1 cellular context compared by ENCODE assay signal in the genomic region with DNA sequence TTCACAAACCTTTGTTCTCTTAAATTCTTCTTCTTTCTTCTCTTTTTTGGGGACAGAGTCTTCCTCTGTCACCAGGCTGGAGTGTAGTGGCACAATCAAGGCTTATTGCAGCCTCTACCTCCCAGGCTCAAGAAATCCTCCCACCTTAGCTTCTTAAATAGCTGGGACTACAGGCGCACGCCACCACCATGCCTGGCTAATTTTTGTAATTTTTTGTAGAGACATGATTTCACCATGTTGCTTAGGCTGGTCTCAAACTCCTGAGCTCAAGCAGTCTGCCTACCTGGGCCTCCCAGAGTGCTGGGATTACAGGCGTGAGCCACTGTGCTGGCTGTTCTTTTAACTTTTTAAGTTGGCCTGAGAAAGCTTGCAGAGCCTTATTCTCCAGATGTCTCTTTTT.
TF ChIP-seq lines count a peak whose summit lies in the region.

No MANE protein-coding gene starts in this region.

TF ChIP-seq in GM23338, 12 proteins besides CTCF, POLR2A, EP300 and RAD21:
- TF ChIP-seq, protein P1, sequence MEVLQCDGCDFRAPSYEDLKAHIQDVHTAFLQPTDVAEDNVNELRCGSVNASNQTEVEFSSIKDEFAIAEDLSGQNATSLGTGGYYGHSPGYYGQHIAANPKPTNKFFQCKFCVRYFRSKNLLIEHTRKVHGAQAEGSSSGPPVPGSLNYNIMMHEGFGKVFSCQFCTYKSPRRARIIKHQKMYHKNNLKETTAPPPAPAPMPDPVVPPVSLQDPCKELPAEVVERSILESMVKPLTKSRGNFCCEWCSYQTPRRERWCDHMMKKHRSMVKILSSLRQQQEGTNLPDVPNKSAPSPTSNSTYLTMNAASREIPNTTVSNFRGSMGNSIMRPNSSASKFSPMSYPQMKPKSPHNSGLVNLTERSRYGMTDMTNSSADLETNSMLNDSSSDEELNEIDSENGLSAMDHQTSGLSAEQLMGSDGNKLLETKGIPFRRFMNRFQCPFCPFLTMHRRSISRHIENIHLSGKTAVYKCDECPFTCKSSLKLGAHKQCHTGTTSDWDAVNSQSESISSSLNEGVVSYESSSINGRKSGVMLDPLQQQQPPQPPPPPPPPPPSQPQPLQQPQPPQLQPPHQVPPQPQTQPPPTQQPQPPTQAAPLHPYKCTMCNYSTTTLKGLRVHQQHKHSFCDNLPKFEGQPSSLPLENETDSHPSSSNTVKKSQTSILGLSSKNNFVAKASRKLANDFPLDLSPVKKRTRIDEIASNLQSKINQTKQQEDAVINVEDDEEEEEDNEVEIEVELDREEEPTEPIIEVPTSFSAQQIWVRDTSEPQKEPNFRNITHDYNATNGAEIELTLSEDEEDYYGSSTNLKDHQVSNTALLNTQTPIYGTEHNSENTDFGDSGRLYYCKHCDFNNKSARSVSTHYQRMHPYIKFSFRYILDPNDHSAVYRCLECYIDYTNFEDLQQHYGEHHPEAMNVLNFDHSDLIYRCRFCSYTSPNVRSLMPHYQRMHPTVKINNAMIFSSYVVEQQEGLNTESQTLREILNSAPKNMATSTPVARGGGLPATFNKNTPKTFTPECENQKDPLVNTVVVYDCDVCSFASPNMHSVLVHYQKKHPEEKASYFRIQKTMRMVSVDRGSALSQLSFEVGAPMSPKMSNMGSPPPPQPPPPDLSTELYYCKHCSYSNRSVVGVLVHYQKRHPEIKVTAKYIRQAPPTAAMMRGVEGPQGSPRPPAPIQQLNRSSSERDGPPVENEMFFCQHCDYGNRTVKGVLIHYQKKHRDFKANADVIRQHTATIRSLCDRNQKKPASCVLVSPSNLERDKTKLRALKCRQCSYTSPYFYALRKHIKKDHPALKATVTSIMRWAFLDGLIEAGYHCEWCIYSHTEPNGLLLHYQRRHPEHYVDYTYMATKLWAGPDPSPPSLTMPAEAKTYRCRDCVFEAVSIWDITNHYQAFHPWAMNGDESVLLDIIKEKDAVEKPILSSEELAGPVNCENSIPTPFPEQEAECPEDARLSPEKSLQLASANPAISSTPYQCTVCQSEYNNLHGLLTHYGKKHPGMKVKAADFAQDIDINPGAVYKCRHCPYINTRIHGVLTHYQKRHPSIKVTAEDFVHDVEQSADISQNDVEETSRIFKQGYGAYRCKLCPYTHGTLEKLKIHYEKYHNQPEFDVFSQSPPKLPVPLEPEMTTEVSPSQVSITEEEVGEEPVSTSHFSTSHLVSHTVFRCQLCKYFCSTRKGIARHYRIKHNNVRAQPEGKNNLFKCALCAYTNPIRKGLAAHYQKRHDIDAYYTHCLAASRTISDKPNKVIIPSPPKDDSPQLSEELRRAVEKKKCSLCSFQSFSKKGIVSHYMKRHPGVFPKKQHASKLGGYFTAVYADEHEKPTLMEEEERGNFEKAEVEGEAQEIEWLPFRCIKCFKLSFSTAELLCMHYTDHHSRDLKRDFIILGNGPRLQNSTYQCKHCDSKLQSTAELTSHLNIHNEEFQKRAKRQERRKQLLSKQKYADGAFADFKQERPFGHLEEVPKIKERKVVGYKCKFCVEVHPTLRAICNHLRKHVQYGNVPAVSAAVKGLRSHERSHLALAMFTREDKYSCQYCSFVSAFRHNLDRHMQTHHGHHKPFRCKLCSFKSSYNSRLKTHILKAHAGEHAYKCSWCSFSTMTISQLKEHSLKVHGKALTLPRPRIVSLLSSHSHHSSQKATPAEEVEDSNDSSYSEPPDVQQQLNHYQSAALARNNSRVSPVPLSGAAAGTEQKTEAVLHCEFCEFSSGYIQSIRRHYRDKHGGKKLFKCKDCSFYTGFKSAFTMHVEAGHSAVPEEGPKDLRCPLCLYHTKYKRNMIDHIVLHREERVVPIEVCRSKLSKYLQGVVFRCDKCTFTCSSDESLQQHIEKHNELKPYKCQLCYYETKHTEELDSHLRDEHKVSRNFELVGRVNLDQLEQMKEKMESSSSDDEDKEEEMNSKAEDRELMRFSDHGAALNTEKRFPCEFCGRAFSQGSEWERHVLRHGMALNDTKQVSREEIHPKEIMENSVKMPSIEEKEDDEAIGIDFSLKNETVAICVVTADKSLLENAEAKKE (CRISPR knock-in tag; IDR thresholded peaks at IDR 0.05), result no peak
- TF ChIP-seq NANOG (IDR thresholded peaks at IDR 0.05; ENCODE audit: borderline replicate concordance) (no peak), ZNF331 (CRISPR knock-in tag; IDR thresholded peaks at IDR 0.05; ENCODE audit: low read depth) (no peak), ZNF114 (CRISPR knock-in tag; IDR thresholded peaks at IDR 0.05) (no peak), CREB1 (CRISPR knock-in tag; IDR thresholded peaks at IDR 0.05; ENCODE audit: low read depth) (no peak), EZH2 (IDR thresholded peaks at IDR 0.05; ENCODE audit: low read depth, unreplicated experiment) (no peak), STAT1 (IDR thresholded peaks at IDR 0.05; ENCODE audit: unreplicated experiment) (no peak), POLR2AphosphoS5 (IDR thresholded peaks at IDR 0.05; ENCODE audit: low read depth) (no peak), EZH2phosphoT487 (IDR thresholded peaks at IDR 0.05; ENCODE audit: unreplicated experiment) (no peak), JUNB (IDR thresholded peaks at IDR 0.05; ENCODE audit: unreplicated experiment) (no peak)
- TF ChIP-seq, protein P2, sequence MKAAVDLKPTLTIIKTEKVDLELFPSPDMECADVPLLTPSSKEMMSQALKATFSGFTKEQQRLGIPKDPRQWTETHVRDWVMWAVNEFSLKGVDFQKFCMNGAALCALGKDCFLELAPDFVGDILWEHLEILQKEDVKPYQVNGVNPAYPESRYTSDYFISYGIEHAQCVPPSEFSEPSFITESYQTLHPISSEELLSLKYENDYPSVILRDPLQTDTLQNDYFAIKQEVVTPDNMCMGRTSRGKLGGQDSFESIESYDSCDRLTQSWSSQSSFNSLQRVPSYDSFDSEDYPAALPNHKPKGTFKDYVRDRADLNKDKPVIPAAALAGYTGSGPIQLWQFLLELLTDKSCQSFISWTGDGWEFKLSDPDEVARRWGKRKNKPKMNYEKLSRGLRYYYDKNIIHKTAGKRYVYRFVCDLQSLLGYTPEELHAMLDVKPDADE (IDR thresholded peaks at IDR 0.05), result no peak
- TF ChIP-seq, protein P3, sequence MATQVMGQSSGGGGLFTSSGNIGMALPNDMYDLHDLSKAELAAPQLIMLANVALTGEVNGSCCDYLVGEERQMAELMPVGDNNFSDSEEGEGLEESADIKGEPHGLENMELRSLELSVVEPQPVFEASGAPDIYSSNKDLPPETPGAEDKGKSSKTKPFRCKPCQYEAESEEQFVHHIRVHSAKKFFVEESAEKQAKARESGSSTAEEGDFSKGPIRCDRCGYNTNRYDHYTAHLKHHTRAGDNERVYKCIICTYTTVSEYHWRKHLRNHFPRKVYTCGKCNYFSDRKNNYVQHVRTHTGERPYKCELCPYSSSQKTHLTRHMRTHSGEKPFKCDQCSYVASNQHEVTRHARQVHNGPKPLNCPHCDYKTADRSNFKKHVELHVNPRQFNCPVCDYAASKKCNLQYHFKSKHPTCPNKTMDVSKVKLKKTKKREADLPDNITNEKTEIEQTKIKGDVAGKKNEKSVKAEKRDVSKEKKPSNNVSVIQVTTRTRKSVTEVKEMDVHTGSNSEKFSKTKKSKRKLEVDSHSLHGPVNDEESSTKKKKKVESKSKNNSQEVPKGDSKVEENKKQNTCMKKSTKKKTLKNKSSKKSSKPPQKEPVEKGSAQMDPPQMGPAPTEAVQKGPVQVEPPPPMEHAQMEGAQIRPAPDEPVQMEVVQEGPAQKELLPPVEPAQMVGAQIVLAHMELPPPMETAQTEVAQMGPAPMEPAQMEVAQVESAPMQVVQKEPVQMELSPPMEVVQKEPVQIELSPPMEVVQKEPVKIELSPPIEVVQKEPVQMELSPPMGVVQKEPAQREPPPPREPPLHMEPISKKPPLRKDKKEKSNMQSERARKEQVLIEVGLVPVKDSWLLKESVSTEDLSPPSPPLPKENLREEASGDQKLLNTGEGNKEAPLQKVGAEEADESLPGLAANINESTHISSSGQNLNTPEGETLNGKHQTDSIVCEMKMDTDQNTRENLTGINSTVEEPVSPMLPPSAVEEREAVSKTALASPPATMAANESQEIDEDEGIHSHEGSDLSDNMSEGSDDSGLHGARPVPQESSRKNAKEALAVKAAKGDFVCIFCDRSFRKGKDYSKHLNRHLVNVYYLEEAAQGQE (IDR thresholded peaks at IDR 0.05; ENCODE audit: unreplicated experiment), result no peak
TF ChIP-seq in GM23338: peak in this region for 0.
